In genomic region chr2:224875870-224876269, GRCh38 we compare ENCODE assay signal across 16 cellular contexts.
DNase-seq lines count a peak whose midpoint lies in the region; ATAC-seq, FAIRE-seq and TF ChIP-seq lines count a peak whose summit lies in the region.
"Had no signal": no experiment of that assay in that cellular context is flagged by ENCODE, and none has a peak within 500 bp of the region (broad histone marks: within the 10 kb centered on the region; RNA-seq: fewer than 3 reads in every experiment).

No MANE protein-coding gene starts in this region.

- peak overlapping the region; percentile 53; the same call in 1 of the 2 replicates for H2AFZ ChIP-seq in H1 (ENCODE audit: low read length)

- H2BK20ac ChIP-seq in H1 (ENCODE audit: low read length) = no peak overlapping the region

- no peak overlapping the region for H4K8ac ChIP-seq in H1 (ENCODE audit: extremely low read depth, insufficient read depth, low read length)

- CTCF ChIA-PET in H1 (lab: Charles Lee; ENCODE audit: partially characterized antibody) = interaction anchor here (0.9 to 1.3 kb wide), 2 partner anchors 126 to 784 kb away, joined by 3 read pairs; no protein-coding TSS in a partner anchor

- no peak overlapping the region for H3K56ac ChIP-seq in H1 (replicated peaks; ENCODE audit: insufficient read length, low read depth, low read length)

- no peak for FAIRE-seq in H1 (lab: Jason Lieb, UNC)
- FAIRE-seq in kidney (lab: Jason Lieb, UNC) = no peak

- no peaks in the 10 kb centered on the region for H3K36me3 ChIP-seq in H1 (ENCODE audit: control insufficient read depth in 2 of 4, insufficient read depth in 4 of 4, low read length in 3 of 4)
- H3K36me3 ChIP-seq in kidney (ENCODE audit: control insufficient read depth in 1 of 2, insufficient read depth in 2 of 2, low read length in 2 of 2) = no peaks in the 10 kb centered on the region
- no peaks in the 10 kb centered on the region for H3K36me3 ChIP-seq in H7 (replicated peaks; ENCODE audit: control insufficient read depth, insufficient read depth, low read length)

- H3K4me1 ChIP-seq in H1 (replicated peaks in 1 of 4; ENCODE audit: control insufficient read depth in 3 of 4, insufficient read depth in 4 of 4, low read length in 3 of 4) (no peaks in the 10 kb centered on the region), kidney (ENCODE audit: control insufficient read depth in 1 of 2, insufficient read depth in 1 of 2, low read depth in 1 of 2, low read length in 2 of 2) (no peaks in the 10 kb centered on the region)
- H3K4me1 ChIP-seq: Peyer's patch, stomach had no signal

- no peaks in the 10 kb centered on the region for H3K23me2 ChIP-seq in H1 (ENCODE audit: low read depth, low read length)

- H2AK5ac ChIP-seq in H1 (ENCODE audit: low read depth, low read length) = no peak overlapping the region

- TF ChIP-seq POLR2A in H1 (IDR thresholded peaks at IDR 0.05; ENCODE audit: control extremely low read depth in 1 of 2, low read depth in 2 of 2, low read length in 2 of 2) = no peak

- intact Hi-C loops in kidney (cut with DNase I) = no loop called here

- no peak overlapping the region for H2BK12ac ChIP-seq in H1 (ENCODE audit: low read depth, low read length)

- no peak overlapping the region for H3K23ac ChIP-seq in H1 (ENCODE audit: insufficient read length)

- no peak for TF ChIP-seq RAD21 in H1 (IDR thresholded peaks at IDR 0.05 in 1 of 2, conservative IDR thresholded peaks at IDR 0.05 in 1 of 2; ENCODE audit: low read depth in 2 of 2, low read length in 2 of 2)

- H2BK15ac ChIP-seq in H1 (ENCODE audit: low read length) = no peak overlapping the region

- H3K14ac ChIP-seq in H1 (ENCODE audit: insufficient read length) = no peak overlapping the region

- H3K27me3 ChIP-seq in H1 (replicated peaks in 1 of 4; ENCODE audit: control insufficient read depth in 3 of 4, extremely low read depth in 1 of 4, insufficient read depth in 3 of 4, low read length in 3 of 4) = no peaks in the 10 kb centered on the region
- no peaks in the 10 kb centered on the region for H3K27me3 ChIP-seq in H7 (ENCODE audit: control insufficient read depth, insufficient read depth, low read length)
- H3K27me3 ChIP-seq: Peyer's patch, stomach had no signal

- H3K9ac ChIP-seq in H1 (replicated peaks in 1 of 4; ENCODE audit: extremely low read depth in 1 of 4, low read depth in 3 of 4, low read length in 3 of 4) = no peak overlapping the region; a peak in 1 of 7 replicates
- no peak overlapping the region for H3K9ac ChIP-seq in kidney (ENCODE audit: low read length in 2 of 2)

- TF ChIP-seq CTCF in H1 (IDR thresholded peaks at IDR 0.05; ENCODE audit: control extremely low read depth in 1 of 3, insufficient read depth in 1 of 3, low read depth in 1 of 3, low read length in 3 of 3) = no peak
- TF ChIP-seq CTCF in kidney (IDR thresholded peaks at IDR 0.05; ENCODE audit: borderline replicate concordance, extremely low read depth, insufficient read depth) = no peak

- DNase-seq in H1 (ENCODE audit: low read depth in 1 of 2, low spot score in 2 of 2) = no peak
- DNase-seq in activated CD4-positive, alpha-beta T cell treated with anti-CD3 and anti-CD28 coated beads for 1 hour = no peak
- DNase-seq in stimulated activated CD4-positive, alpha-beta T cell treated with anti-CD3 and anti-CD28 coated beads, Interleukin-1b, Interleukin-23, amount 100 ng/mL, for 48 hours = no peak
- DNase-seq in kidney = no peak
- DNase-seq in H7 = no peak
- DNase-seq: activated T-cell treated with anti-CD3 and anti-CD28 coated beads, Interleukin-2, amount 50 U/mL, for 4 hours; caudate nucleus; NCI-H2081; stimulated activated CD4-positive, alpha-beta T cell treated with anti-CD3 and anti-CD28 coated beads, Interleukin-2, amount 100 ng/mL, for 24 hours; stomach had no signal

- POLR2A ChIA-PET in H1 (lab: Charles Lee; ENCODE audit: partially characterized antibody) = no interaction called here

- H4K91ac ChIP-seq in H1 (replicated peaks; ENCODE audit: insufficient read length, low read length) = no peak overlapping the region

- ATAC-seq in GM18498 (IDR thresholded peaks at IDR 0.05; ENCODE audit: unreplicated experiment) (peak; percentile 76), GM21381 (IDR thresholded peaks at IDR 0.05; ENCODE audit: unreplicated experiment) (peak; percentile 63), HG03108 (IDR thresholded peaks at IDR 0.05; ENCODE audit: unreplicated experiment) (peak; percentile 74)
- ATAC-seq: activated T-cell treated with anti-CD3 and anti-CD28 coated beads, Interleukin-2, amount 50 U/mL, for 4 hours; HCT116 had no signal

- H2BK120ac ChIP-seq in H1 (replicated peaks; ENCODE audit: low read depth, low read length) = no peak overlapping the region

- no peaks in the 10 kb centered on the region for H4K20me1 ChIP-seq in H1 (replicated peaks in 1 of 2; ENCODE audit: control insufficient read depth in 1 of 2, insufficient read depth in 2 of 2, low read length in 2 of 2)

- no peaks in the 10 kb centered on the region for H3K79me1 ChIP-seq in H1 (ENCODE audit: low read depth, low read length)

- H4K5ac ChIP-seq in H1 (ENCODE audit: insufficient read length, low read depth, low read length) = no peak overlapping the region

- no peaks in the 10 kb centered on the region for H3K79me2 ChIP-seq in H1 (ENCODE audit: control insufficient read depth in 1 of 2, insufficient read depth in 2 of 2, low read length in 2 of 2)

- H3K9me3 ChIP-seq in H1 (ENCODE audit: insufficient read depth in 2 of 2, low read depth in 1 of 2, low read length in 1 of 2) (no peaks in the 10 kb centered on the region), kidney (ENCODE audit: control insufficient read depth in 1 of 2, low read length in 2 of 2) (no peaks in the 10 kb centered on the region)
- H3K9me3 ChIP-seq: Peyer's patch, stomach had no signal

- no peak overlapping the region for H3K18ac ChIP-seq in H1 (ENCODE audit: extremely low read depth, low read length)

- WGBS in H1 (ENCODE audit: extremely low coverage in 1 of 2, insufficient coverage in 1 of 2, insufficient read length in 1 of 2, insufficient replicate concordance in 2 of 2, low coverage in 1 of 2, low lambda C conversion rate in 2 of 2, missing lambda C conversion rate in 1 of 2), 2 experiments = 85% methylated on average over 2 of the region's 2 CpGs; no CpG with 5 or more reads in 1 of the 2 experiments

- TF ChIP-seq EP300 in H1 (IDR thresholded peaks at IDR 0.05; ENCODE audit: borderline replicate concordance in 1 of 2, low read depth in 2 of 2, low read length in 2 of 2) = no peak

- H2BK5ac ChIP-seq in H1 (ENCODE audit: low read depth, low read length) = no peak overlapping the region

- no peak overlapping the region for H3K4me2 ChIP-seq in H1 (ENCODE audit: insufficient read depth in 1 of 2, low read depth in 2 of 2, low read length in 2 of 2)

- H3K27ac ChIP-seq in H1 (ENCODE audit: low read depth, low read length) = no peak overlapping the region
- H3K27ac ChIP-seq in kidney (ENCODE audit: low read depth in 2 of 2, low read length in 2 of 2) = no peak overlapping the region
- H3K27ac ChIP-seq: C4-2B, stomach had no signal

- H3K4me3 ChIP-seq in H1 (ENCODE audit: extremely low read depth in 1 of 4, insufficient read depth in 2 of 4, low read depth in 3 of 4, low read length in 4 of 4) = no peak overlapping the region
- H3K4me3 ChIP-seq in kidney (ENCODE audit: low read length in 2 of 2) = no peak overlapping the region
- H3K4me3 ChIP-seq in H7 (ENCODE audit: insufficient read depth, low read depth, low read length) = no peak overlapping the region
- H3K4me3 ChIP-seq: Peyer's patch, stomach had no signal

- H3K4ac ChIP-seq in H1 (replicated peaks; ENCODE audit: insufficient read length, low read depth, low read length) = no peak overlapping the region

TF ChIP-seq in H1, 55 proteins besides CTCF, POLR2A, EP300 and RAD21 (continues in another document):
- TF ChIP-seq RNF2 (IDR thresholded peaks at IDR 0.05; ENCODE audit: borderline replicate concordance, low read depth, low read length, missing control alignments, poor library complexity, severe bottlenecking) (no peak), RBBP5 (IDR thresholded peaks at IDR 0.05; ENCODE audit: borderline replicate concordance, low read depth, low read length) (no peak), TEAD4 (IDR thresholded peaks at IDR 0.05; ENCODE audit: low read depth, low read length) (no peak), NRF1 (IDR thresholded peaks at IDR 0.05; ENCODE audit: low read depth, low read length) (no peak), BCL11A (IDR thresholded peaks at IDR 0.05; ENCODE audit: low read depth in 2 of 2, low read length in 2 of 2) (no peak), YY1 (IDR thresholded peaks at IDR 0.05; ENCODE audit: low read depth, low read length) (no peak), GTF2F1 (IDR thresholded peaks at IDR 0.05; ENCODE audit: borderline replicate concordance, low read depth, low read length) (no peak)
